20 cellular contexts compared by ENCODE assay signal in the genomic region with DNA sequence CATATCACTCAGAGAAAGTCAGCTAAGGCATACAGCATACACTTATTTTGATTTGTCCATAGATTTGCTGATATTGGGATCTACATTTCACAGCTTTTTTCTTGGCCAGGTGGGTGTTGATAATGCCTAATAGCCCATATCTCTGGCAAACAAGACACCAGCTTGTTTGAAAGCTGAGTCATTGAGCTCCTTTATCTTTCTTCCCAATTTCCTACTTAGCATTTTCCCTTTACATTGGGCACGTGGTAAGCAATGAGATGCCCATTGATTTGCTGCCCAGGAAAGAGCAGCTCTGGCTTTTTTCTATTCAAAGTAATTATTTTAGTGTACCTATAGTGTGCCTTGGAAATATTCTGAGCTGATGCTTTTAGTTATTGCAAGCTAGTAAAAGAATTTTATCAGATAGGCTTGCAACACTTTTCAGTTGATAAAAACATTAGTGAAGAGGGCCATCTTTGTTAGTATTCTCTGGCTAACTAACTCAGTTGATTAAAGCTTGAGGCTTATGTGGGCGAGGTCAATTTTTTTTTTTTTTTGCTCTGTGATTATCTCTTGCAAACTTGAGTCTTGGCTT.
"Had no signal": no experiment of that assay in that cellular context is flagged by ENCODE, and none has a peak within 500 bp of the region (broad histone marks: within the 10 kb centered on the region; RNA-seq: fewer than 3 reads in every experiment).

No MANE protein-coding gene starts in this region.

- H3K4me1 ChIP-seq: testis, upper lobe of left lung had no signal

- H3K4me1 Mint-ChIP-seq: activated CD4-positive, alpha-beta memory T cell treated with anti-CD3 and anti-CD28 coated beads, Interleukin-2, amount 10 ng/mL, durations not matched to agents 7 days and 5 days; activated CD4-positive, alpha-beta T cell treated with anti-CD3 and anti-CD28 coated beads for 36 hours; activated naive CD8-positive, alpha-beta T cell treated with anti-CD3 and anti-CD28 coated beads for 36 hours had no signal

- ATAC-seq: activated CD4-positive, alpha-beta T cell treated with anti-CD3 and anti-CD28 coated beads for 36 hours; left cardiac atrium; right lobe of liver had no signal

- H3K9me3 Mint-ChIP-seq: activated CD4-positive, alpha-beta memory T cell treated with anti-CD3 and anti-CD28 coated beads, Interleukin-2, amount 10 ng/mL, durations not matched to agents 7 days and 5 days; activated naive CD8-positive, alpha-beta T cell treated with anti-CD3 and anti-CD28 coated beads for 36 hours; brain; neural crest cell had no signal

- H3K27ac ChIP-seq: right lobe of liver, stomach, testis, upper lobe of left lung, VCaP had no signal

- H3K27ac Mint-ChIP-seq: activated CD4-positive, alpha-beta memory T cell treated with anti-CD3 and anti-CD28 coated beads, Interleukin-2, amount 10 ng/mL, durations not matched to agents 7 days and 5 days; activated CD4-positive, alpha-beta T cell treated with anti-CD3 and anti-CD28 coated beads for 36 hours; activated naive CD8-positive, alpha-beta T cell treated with anti-CD3 and anti-CD28 coated beads for 36 hours; brain had no signal

- H3K36me3 Mint-ChIP-seq: activated naive CD8-positive, alpha-beta T cell treated with anti-CD3 and anti-CD28 coated beads for 36 hours; brain had no signal

- H3K36me3 ChIP-seq: right lobe of liver, stomach, upper lobe of left lung had no signal

- H3K27me3 ChIP-seq: right lobe of liver, stomach, testis, upper lobe of left lung had no signal

- H3K9me3 ChIP-seq: right lobe of liver, stomach, testis, upper lobe of left lung had no signal

- H3K4me3 Mint-ChIP-seq: activated CD4-positive, alpha-beta memory T cell treated with anti-CD3 and anti-CD28 coated beads, Interleukin-2, amount 10 ng/mL, durations not matched to agents 7 days and 5 days; activated CD4-positive, alpha-beta T cell treated with anti-CD3 and anti-CD28 coated beads for 36 hours; activated naive CD8-positive, alpha-beta T cell treated with anti-CD3 and anti-CD28 coated beads for 36 hours; brain; neural crest cell had no signal

- H3K4me3 ChIP-seq: lung, right lobe of liver, stomach, testis, upper lobe of left lung had no signal

- DNase-seq: activated CD4-positive, alpha-beta memory T cell treated with anti-CD3 and anti-CD28 coated beads, Interleukin-2, amount 10 ng/mL, durations not matched to agents 7 days and 5 days; activated CD4-positive, alpha-beta T cell treated with anti-CD3 and anti-CD28 coated beads for 36 hours; activated CD8-positive, alpha-beta memory T cell treated with anti-CD3 and anti-CD28 coated beads, Interleukin-2, amount 50 U/mL, for 4 hours; activated naive CD8-positive, alpha-beta T cell treated with anti-CD3 and anti-CD28 coated beads for 36 hours; activated T-cell treated with anti-CD3 and anti-CD28 coated beads, Interleukin-2, amount 50 U/mL, for 48 hours; amygdala; cortex of kidney; effector CD4-positive, alpha-beta T cell; foreskin fibroblast; head of caudate nucleus; left cardiac atrium; right lobe of liver; stimulated activated CD4-positive, alpha-beta T cell treated with anti-CD3 and anti-CD28 coated beads, Interleukin-1b, Interleukin-23, amount 100 ng/mL, for 48 hours; stomach; testis; upper lobe of left lung had no signal
